In the genomic region with DNA sequence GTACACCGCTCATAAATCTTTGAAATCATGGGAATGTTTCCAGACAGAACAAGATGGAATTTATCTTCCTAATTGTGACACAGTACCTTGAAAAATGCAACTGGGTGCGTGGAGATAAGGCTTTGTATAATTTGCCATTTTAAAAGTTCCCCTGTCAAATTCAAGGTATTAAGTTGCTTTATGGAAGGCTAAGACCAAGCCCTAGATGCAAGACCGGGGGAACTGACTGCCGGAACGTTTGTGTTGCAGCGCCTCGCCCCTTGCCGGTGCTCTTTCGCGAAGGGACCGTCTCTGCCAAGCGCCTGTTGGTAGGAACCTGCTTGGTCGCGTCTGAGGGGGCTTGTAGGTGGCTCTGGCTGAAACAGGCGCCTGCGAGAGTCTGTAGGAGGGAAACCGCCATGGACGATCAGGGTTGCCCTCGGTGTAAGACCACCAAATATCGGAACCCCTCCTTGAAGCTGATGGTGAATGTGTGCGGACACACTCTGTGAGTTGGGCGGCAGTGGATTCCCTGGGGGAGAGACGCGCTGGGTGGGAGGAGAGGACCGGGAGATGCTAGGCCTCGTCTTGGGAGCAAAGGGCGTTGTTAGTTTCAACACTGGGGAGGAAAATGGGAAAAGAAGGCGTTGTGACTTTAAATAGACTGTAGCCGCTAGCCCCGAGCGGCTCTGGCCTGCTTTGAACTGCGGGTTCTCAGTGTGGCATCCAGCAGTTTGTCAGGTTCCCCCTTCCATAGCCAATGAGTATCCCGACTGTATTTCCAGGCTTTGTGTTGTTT, we compare ENCODE assay signal across 8 cellular contexts. TPM values are rescaled to one million over a fixed set of nuclear protein-coding genes. Genes with fewer than 3 reads are reported as not detected.
A peak's percentile ranks its signal among the peaks of the same experiment; 100 is the strongest.
DNase-seq lines count a peak whose midpoint lies in the region; ATAC-seq and TF ChIP-seq lines count a peak whose summit lies in the region.

A gene (plus strand): TSS at position 297 of the 778 bp plus-strand sequence. CDS start 102 bp downstream, at position 399.

- H3K27ac ChIP-seq in colonic mucosa: peak within 1 kb of the TSS; percentile 27

- intact Hi-C loops in colonic mucosa (cut with DNase I): no loop called here

- no peaks in the 10 kb centered on the region for H3K27me3 ChIP-seq in colonic mucosa

- H3K9ac ChIP-seq in colonic mucosa (ENCODE audit: low read depth in 2 of 2, low read length in 2 of 2): peak within 1 kb of the TSS; percentile 76 to 83

- H3K9me3 ChIP-seq in colonic mucosa: no peaks in the 10 kb centered on the region

- peaks cover 5% of the 10 kb centered on the region for H3K4me1 ChIP-seq in colonic mucosa

- H3K36me3 ChIP-seq in colonic mucosa: no peaks in the 10 kb centered on the region

- DNase-seq in AG09319 (ENCODE audit: extremely low read depth, low read depth) (peak; percentile 69), NCI-H345 (lab: John Stamatoyannopoulos, UW) (peak; percentile 88), colonic mucosa (peak; percentile 75), left lobe of liver (ENCODE audit: low spot score) (peak; percentile 75)
- peak; percentile 61 to 69 for DNase-seq in activated CD4-positive, alpha-beta T cell treated with anti-CD3 and anti-CD28 coated beads for 24 hours (ENCODE audit: low read depth in 2 of 2)
- peak; percentile 58 for DNase-seq in stimulated activated CD4-positive, alpha-beta T cell treated with anti-CD3 and anti-CD28 coated beads, Interleukin-2, amount 100 ng/mL, for 4 hours (ENCODE audit: low read depth)

- peak; percentile 2 for TF ChIP-seq CTCF in AG09319 (IDR thresholded peaks at IDR 0.05; ENCODE audit: low read depth, low read length)
- TF ChIP-seq CTCF in colonic mucosa (IDR thresholded peaks at IDR 0.05): no peak

- ATAC-seq in GM18909 (IDR thresholded peaks at IDR 0.05; ENCODE audit: poor library complexity, unreplicated experiment) (peak; percentile 98), HG03196 (IDR thresholded peaks at IDR 0.05; ENCODE audit: unreplicated experiment) (peak; percentile 90), left lobe of liver (peak; percentile 96)

- peak within 1 kb of the TSS; percentile 88 for H3K4me3 ChIP-seq in colonic mucosa

RNA-seq across cellular contexts. Expression of the gene that starts here (rescaled TPM):
- 10 to 100 TPM; 14.5 to 15.4 TPM for total RNA-seq in colonic mucosa
- total RNA-seq in left lobe of liver: 8.5 TPM

Comparison
In these comparisons a context has a peak if more than half of its experiments do, and no peak if none do; other contexts are left out.
1. Peak in every context shown above with its lines: DNase-seq, ATAC-seq, H3K4me3 ChIP-seq and H3K27ac ChIP-seq.